13 cellular contexts compared by ENCODE assay signal in the genomic region with DNA sequence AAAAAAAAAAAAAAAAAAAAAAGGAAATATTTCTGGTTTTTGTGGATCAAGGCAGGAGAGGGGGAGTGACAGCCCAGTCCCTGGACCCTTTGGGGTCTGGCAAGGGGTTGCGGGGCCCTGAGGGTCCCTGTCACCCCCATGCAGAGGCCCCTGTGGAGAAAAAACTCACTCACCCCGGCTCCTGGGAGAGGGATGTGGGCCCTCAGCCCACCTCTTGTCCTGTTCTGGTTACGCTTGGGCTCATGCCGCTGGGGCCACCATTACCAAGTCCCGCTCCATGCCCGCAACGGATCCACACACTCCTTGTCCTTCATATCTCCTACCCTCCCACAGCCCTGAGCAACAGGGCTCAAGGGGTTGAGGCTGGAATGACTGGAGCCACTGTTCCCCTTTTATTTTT. TPM values are rescaled to one million over a fixed set of nuclear protein-coding genes. Genes with fewer than 3 reads are reported as not detected.
DNase-seq lines count a peak whose midpoint lies in the region; ATAC-seq and TF ChIP-seq lines count a peak whose summit lies in the region.
"Had no signal": no experiment of that assay in that cellular context is flagged by ENCODE, and none has a peak within 500 bp of the region (broad histone marks: within the 10 kb centered on the region; RNA-seq: fewer than 3 reads in every experiment).

No MANE protein-coding gene starts in this region.

- H3K36me3 ChIP-seq in WERI-Rb-1, result peaks cover 4% of the 10 kb centered on the region; the same call in 1 of the 2 replicates
- no peaks in the 10 kb centered on the region for H3K36me3 ChIP-seq in neural progenitor cell
- H3K36me3 ChIP-seq: BE2C, HAP-1, SJSA1 had no signal

- H4K20me1 ChIP-seq in neural progenitor cell (ENCODE audit: low read depth), result no peaks in the 10 kb centered on the region

- H3K4me3 Mint-ChIP-seq in neural progenitor cell, result no peak overlapping the region
- H3K4me3 Mint-ChIP-seq: CD8-positive, alpha-beta memory T cell had no signal

- H3K9me3 ChIP-seq in WERI-Rb-1 (ENCODE audit: severe bottlenecking) (no peaks in the 10 kb centered on the region), neural progenitor cell (ENCODE audit: low read depth) (no peaks in the 10 kb centered on the region)
- H3K9me3 ChIP-seq: BE2C, HAP-1, SJSA1 had no signal

- no peak for TF ChIP-seq CTCF in WERI-Rb-1 (IDR thresholded peaks at IDR 0.05; ENCODE audit: low read depth, low read length)
- TF ChIP-seq CTCF in neural progenitor cell (IDR thresholded peaks at IDR 0.05), result no peak

- H3K27me3 ChIP-seq in WERI-Rb-1 (ENCODE audit: insufficient read depth, low read depth, severe bottlenecking), result no peaks in the 10 kb centered on the region
- H3K27me3 ChIP-seq in neural progenitor cell, result no peaks in the 10 kb centered on the region
- H3K27me3 ChIP-seq: BE2C, SJSA1 had no signal

- DNase-seq in Right ventricle myocardium inferior (ENCODE audit: missing footprints) (peak; percentile 53), Right ventricle myocardium superior (no peak), WERI-Rb-1 (no peak), neural progenitor cell (ENCODE audit: low spot score) (no peak), NCI-H146 treated with DMSO at 0.1 percent for 48 hours (lab: John Stamatoyannopoulos, UW; ENCODE audit: unreplicated experiment) (no peak), superior temporal gyrus (ENCODE audit: extremely low spot score) (no peak)
- DNase-seq: NCI-H1417 treated with DMSO at 0.1 percent for 48 hours had no signal

- no peaks in the 10 kb centered on the region for H3K36me3 Mint-ChIP-seq in neural progenitor cell
- H3K36me3 Mint-ChIP-seq: CD8-positive, alpha-beta memory T cell had no signal

- H3K9ac ChIP-seq in neural progenitor cell, result no peak overlapping the region

- H3K9me3 Mint-ChIP-seq in neural progenitor cell, result no peaks in the 10 kb centered on the region
- H3K9me3 Mint-ChIP-seq: CD8-positive, alpha-beta memory T cell had no signal

- ATAC-seq in Right ventricle myocardium inferior (no peak), Right ventricle myocardium superior (ENCODE audit: poor library complexity) (no peak), GM18868 (IDR thresholded peaks at IDR 0.05; ENCODE audit: unreplicated experiment) (no peak), GM21515 (IDR thresholded peaks at IDR 0.05; ENCODE audit: unreplicated experiment) (no peak)

- peaks cover 5% of the 10 kb centered on the region for H3K4me1 ChIP-seq in neural progenitor cell
- H3K4me1 ChIP-seq: BE2C had no signal

- H3F3A ChIP-seq in neural progenitor cell (ENCODE audit: low read depth), result no peaks in the 10 kb centered on the region

- no peaks in the 10 kb centered on the region for H3K27me3 Mint-ChIP-seq in neural progenitor cell (ENCODE audit: insufficient read depth, low read depth)

- H3K27ac ChIP-seq in WERI-Rb-1 (peak overlapping the region; percentile 40), neural progenitor cell (no peak overlapping the region)
- H3K27ac ChIP-seq: SJSA1 had no signal

- no peaks in the 10 kb centered on the region for H3K79me2 ChIP-seq in neural progenitor cell (ENCODE audit: low read depth)

- intact Hi-C loops in Right ventricle myocardium inferior (cut with DNase I), result no loop called here
- intact Hi-C loops in Right ventricle myocardium superior (cut with DNase I), result loop anchor here (5.0 kb wide), 1 partner anchor 45 kb away; no protein-coding TSS in a partner anchor

- no peak overlapping the region for H3K4me2 ChIP-seq in neural progenitor cell

- H3K4me3 ChIP-seq in WERI-Rb-1 (ENCODE audit: low read depth, low read length), result no peak overlapping the region
- no peak overlapping the region for H3K4me3 ChIP-seq in neural progenitor cell
- H3K4me3 ChIP-seq: HAP-1, SJSA1 had no signal

- no peak overlapping the region for H2AFZ ChIP-seq in neural progenitor cell (replicated peaks)

- peak overlapping the region; percentile 72 for H3K27ac Mint-ChIP-seq in neural progenitor cell
- H3K27ac Mint-ChIP-seq: CD8-positive, alpha-beta memory T cell had no signal

- H3K4me1 Mint-ChIP-seq in neural progenitor cell, result peaks cover 4% of the 10 kb centered on the region

RNA-seq across cellular contexts. Expression of a gene that starts 1.0 kb away (rescaled TPM):
- total RNA-seq in Right ventricle myocardium inferior (0.32 TPM), Right ventricle myocardium superior (0.30 TPM), neural progenitor cell (ENCODE audit: low replicate concordance) (0.17 and 0.22 TPM in 2 replicates)
- total RNA-seq: CD8-positive, alpha-beta memory T cell had no signal

RNA-seq across cellular contexts. Expression of a gene that starts 12.8 kb away (rescaled TPM):
- total RNA-seq in Right ventricle myocardium inferior (13.3 TPM), Right ventricle myocardium superior (12.1 TPM), neural progenitor cell (ENCODE audit: low replicate concordance) (31.1 and 50.3 TPM in 2 replicates)

RNA-seq across cellular contexts. Expression of a gene that starts 26.5 kb away (rescaled TPM):
- total RNA-seq in Right ventricle myocardium inferior (50.8 TPM), Right ventricle myocardium superior (59.4 TPM), neural progenitor cell (ENCODE audit: low replicate concordance) (4.3 and 4.7 TPM in 2 replicates)

RNA-seq across cellular contexts. Expression of a gene that starts 52.8 kb away (rescaled TPM):
- 25.8 TPM for total RNA-seq in Right ventricle myocardium inferior
- total RNA-seq in Right ventricle myocardium superior, result 29.2 TPM
- total RNA-seq in neural progenitor cell (ENCODE audit: low replicate concordance), result 16.5 and 76.7 TPM in 2 replicates
